ENCODE assay signal across 12 cellular contexts in the genomic region with DNA sequence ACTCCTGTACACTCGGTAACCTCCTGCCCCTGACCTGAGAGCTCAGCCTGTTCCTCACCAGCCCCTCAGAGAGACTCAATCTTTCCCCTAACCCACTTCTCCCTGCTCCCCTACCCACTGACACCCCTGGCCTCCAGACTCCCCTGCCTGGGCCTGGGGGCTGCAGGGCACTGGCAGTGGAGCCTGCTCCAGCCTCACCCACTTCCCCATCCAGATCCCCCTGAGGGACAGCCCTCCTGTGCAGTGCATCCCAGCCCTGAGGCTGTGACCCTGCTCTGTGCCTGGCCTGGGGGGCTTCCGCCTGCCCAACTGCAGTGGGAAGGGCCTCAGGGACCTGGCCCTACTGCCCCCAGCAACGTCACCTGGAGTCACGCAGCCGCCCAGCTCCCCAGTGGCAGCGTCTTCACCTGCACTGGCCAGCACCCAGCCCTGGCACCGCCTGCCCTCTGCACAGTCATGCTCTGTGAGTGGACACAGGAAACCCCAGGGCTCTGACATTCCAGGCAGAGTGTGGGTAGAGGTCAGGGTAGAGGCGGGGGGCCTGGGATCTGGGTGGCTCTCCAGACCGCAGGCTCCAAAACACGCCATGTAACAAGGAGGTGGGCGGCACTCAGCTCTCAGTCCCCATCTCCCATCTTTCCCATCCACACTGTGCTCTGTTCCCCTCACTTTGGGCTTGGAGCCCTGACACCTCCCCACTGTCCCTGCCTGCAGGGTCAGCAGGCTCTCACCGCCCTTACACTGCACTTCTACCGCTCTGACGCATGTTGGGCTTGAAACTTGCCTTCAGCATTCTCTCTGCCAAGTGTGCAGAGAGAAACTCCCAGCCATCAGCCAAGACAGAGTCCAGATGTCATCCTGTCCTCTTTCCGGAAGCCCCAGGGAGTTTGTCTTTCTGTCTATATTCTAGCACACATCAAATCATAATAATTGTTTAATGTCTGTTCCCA. TPM values are rescaled to one million over a fixed set of nuclear protein-coding genes. Genes with fewer than 3 reads are reported as not detected.
A peak's percentile ranks its signal among the peaks of the same experiment; 100 is the strongest.
DNase-seq lines count a peak whose midpoint lies in the region; ATAC-seq, FAIRE-seq and TF ChIP-seq lines count a peak whose summit lies in the region.
"Had no signal": no experiment of that assay in that cellular context is flagged by ENCODE, and none has a peak within 500 bp of the region (broad histone marks: within the 10 kb centered on the region; RNA-seq: fewer than 3 reads in every experiment).

No MANE protein-coding gene starts in this region.

- SMC1A ChIA-PET in GM12878 (lab: Charles Lee; ENCODE audit: uncharacterized antibody, unreplicated experiment): no interaction called here

- RAD21 ChIA-PET in GM12878 (lab: Charles Lee; ENCODE audit: unreplicated experiment): no interaction called here

- no peaks in the 10 kb centered on the region for H3K36me3 Mint-ChIP-seq in CD4-positive, alpha-beta memory T cell
- H3K36me3 Mint-ChIP-seq: natural killer cell treated with Interleukin-12 subunit alpha and Interleukin-12 subunit beta and Interleukin-15 and Interleukin-18, amount 100 ng/mL, for 72 hours had no signal

- no peaks in the 10 kb centered on the region for H3K9me3 ChIP-seq in GM12878 (replicated peaks; ENCODE audit: control insufficient read depth, insufficient read depth, low read length)
- no peaks in the 10 kb centered on the region for H3K9me3 ChIP-seq in right cardiac atrium (ENCODE audit: control insufficient read depth, low read length)
- no peaks in the 10 kb centered on the region for H3K9me3 ChIP-seq in psoas muscle
- no peaks in the 10 kb centered on the region for H3K9me3 ChIP-seq in CD4-positive, alpha-beta memory T cell (ENCODE audit: control insufficient read depth in 1 of 2, low read length in 2 of 2)

- POLR2A ChIA-PET in GM12878 (lab: Charles Lee): no interaction called here
- POLR2A ChIA-PET in CD4-positive, alpha-beta memory T cell (lab: Charles Lee; ENCODE audit: partially characterized antibody): no interaction called here

- no peaks in the 10 kb centered on the region for H3K79me2 ChIP-seq in GM12878 (ENCODE audit: control insufficient read depth, insufficient read depth, low read length)

- no peaks in the 10 kb centered on the region for H3K9me3 Mint-ChIP-seq in CD4-positive, alpha-beta memory T cell
- H3K9me3 Mint-ChIP-seq: natural killer cell treated with Interleukin-12 subunit alpha and Interleukin-12 subunit beta and Interleukin-15 and Interleukin-18, amount 100 ng/mL, for 72 hours had no signal

- H2AFZ ChIP-seq in GM12878 (ENCODE audit: control insufficient read depth, low read depth, low read length): no peak overlapping the region

- CTCF ChIA-PET in GM12878 (lab: Yijun Ruan, JAX): no interaction called here
- CTCF ChIA-PET in CD4-positive, alpha-beta memory T cell (lab: Charles Lee; ENCODE audit: partially characterized antibody): no interaction called here

- no peaks in the 10 kb centered on the region for H4K20me1 ChIP-seq in GM12878 (ENCODE audit: control insufficient read depth, insufficient read depth)

- no TSS peak for BruUV-seq in GM12878 (replicated peaks; lab: Mats Ljungman, UMichigan)

- no peak for TF ChIP-seq EP300 in GM12878 (IDR thresholded peaks at IDR 0.05; ENCODE audit: borderline replicate concordance in 1 of 2, control insufficient read depth in 1 of 2, low read depth in 2 of 2, low read length in 2 of 2)

- H3K4me3 ChIP-seq in GM12878 (no peak overlapping the region), right cardiac atrium (ENCODE audit: low read length) (no peak overlapping the region), psoas muscle (no peak overlapping the region)
- H3K4me3 ChIP-seq in CD4-positive, alpha-beta memory T cell (ENCODE audit: low read length in 2 of 2): no peak overlapping the region

- intact Hi-C loops in GM12878 (cut with micrococcal nuclease; ENCODE audit: unreplicated experiment): no loop called here
- intact Hi-C loops in right cardiac atrium (cut with DNase I): no loop called here
- intact Hi-C loops in psoas muscle (cut with DNase I): no loop called here
- intact Hi-C loops in CD4-positive, alpha-beta memory T cell (cut with micrococcal nuclease): no loop called here

- no peak overlapping the region for H3K4me3 Mint-ChIP-seq in CD4-positive, alpha-beta memory T cell
- H3K4me3 Mint-ChIP-seq: natural killer cell treated with Interleukin-12 subunit alpha and Interleukin-12 subunit beta and Interleukin-15 and Interleukin-18, amount 100 ng/mL, for 72 hours had no signal

- H3K27me3 ChIP-seq in GM12878 (replicated peaks in 1 of 2; ENCODE audit: control insufficient read depth in 2 of 2, insufficient read depth in 2 of 2, low read length in 1 of 2) (no peaks in the 10 kb centered on the region), right cardiac atrium (ENCODE audit: control insufficient read depth, insufficient read depth) (no peaks in the 10 kb centered on the region), psoas muscle (ENCODE audit: insufficient read depth in 3 of 3, low read length in 2 of 3) (no peaks in the 10 kb centered on the region)
- H3K27me3 ChIP-seq in CD4-positive, alpha-beta memory T cell (ENCODE audit: insufficient read depth, low read length): no peaks in the 10 kb centered on the region

- no peak for FAIRE-seq in GM12878 (lab: Jason Lieb, UNC)

- no peak for TF ChIP-seq CTCF in GM12878 (IDR thresholded peaks at IDR 0.05 in 2 of 3, conservative IDR thresholded peaks at IDR 0.05 in 1 of 3; ENCODE audit: control insufficient read depth in 2 of 3, extremely low read depth in 1 of 3, insufficient read depth in 1 of 3, low read depth in 3 of 3, low read length in 3 of 3)
- no peak for TF ChIP-seq CTCF in psoas muscle (IDR thresholded peaks at IDR 0.05)

- no peak for TF ChIP-seq POLR2A in GM12878 (IDR thresholded peaks at IDR 0.05; ENCODE audit: low read depth, low read length)

- in situ Hi-C loops in GM12878 (cut with MboI): no loop called here

- ATAC-seq in GM12878 (peak; percentile 27; the same call in 2 of the 3 replicates), right cardiac atrium (peak; percentile 91 to 92), psoas muscle (peak; percentile 33 to 62 (median 42)), HG02763 (IDR thresholded peaks at IDR 0.05; ENCODE audit: unreplicated experiment) (no peak)

- H3K27me3 Mint-ChIP-seq in CD4-positive, alpha-beta memory T cell: peaks cover 2 to 3% of the 10 kb centered on the region in 2 donors

- H3K36me3 ChIP-seq in GM12878 (ENCODE audit: control insufficient read depth in 2 of 2, insufficient read depth in 2 of 2, low read length in 1 of 2) (no peaks in the 10 kb centered on the region), psoas muscle (ENCODE audit: insufficient read depth in 1 of 2, low read depth in 1 of 2) (no peaks in the 10 kb centered on the region)
- H3K36me3 ChIP-seq in CD4-positive, alpha-beta memory T cell (ENCODE audit: insufficient read depth, low read length): no peaks in the 10 kb centered on the region

- no peak overlapping the region for H3K9ac ChIP-seq in GM12878 (ENCODE audit: control insufficient read depth, insufficient read depth, low read length)

- H3K4me1 ChIP-seq in GM12878 (ENCODE audit: control insufficient read depth, insufficient read depth, low read length) (no peaks in the 10 kb centered on the region), right cardiac atrium (ENCODE audit: control insufficient read depth, insufficient read depth, low read length) (peaks cover 6% of the 10 kb centered on the region), psoas muscle (no peaks in the 10 kb centered on the region)
- H3K4me1 ChIP-seq in CD4-positive, alpha-beta memory T cell (ENCODE audit: insufficient read depth, low read length): no peaks in the 10 kb centered on the region

- DNase-seq in EH (ENCODE audit: low read depth) (peak; percentile 3), GM12878 (ENCODE audit: low read depth, low spot score) (no peak), right cardiac atrium (peak; percentile 81 to 91 (median 90)), psoas muscle (peak; percentile 41 to 64), GOT3 (lab: John Stamatoyannopoulos, UW) (no peak)
- no peak for DNase-seq in CD4-positive, alpha-beta memory T cell
- DNase-seq in effector CD4-positive, alpha-beta T cell: no peak
- DNase-seq: effector memory CD4-positive, alpha-beta T cell; NCI-H1436; stimulated activated CD4-positive, alpha-beta T cell treated with anti-CD3 and anti-CD28 coated beads, Interleukin-2, amount 100 ng/mL, for 48 hours had no signal

- WGBS in GM12878 (ENCODE audit: insufficient coverage, insufficient replicate concordance, low lambda C conversion rate, missing lambda C conversion rate): 22% methylated on average over 15 of the region's 15 CpGs
- WGBS in right cardiac atrium: 58% methylated on average over 15 of the region's 15 CpGs
- WGBS in psoas muscle, 3 donors: 52 to 60% (median 57%) methylated on average over 11 to 15 of the region's 15 CpGs

- H3K27ac Mint-ChIP-seq in CD4-positive, alpha-beta memory T cell: no peak overlapping the region
- H3K27ac Mint-ChIP-seq: natural killer cell treated with Interleukin-12 subunit alpha and Interleukin-12 subunit beta and Interleukin-15 and Interleukin-18, amount 100 ng/mL, for 72 hours had no signal

- H3K4me1 Mint-ChIP-seq in CD4-positive, alpha-beta memory T cell: no peaks in the 10 kb centered on the region

- TF ChIP-seq RAD21 in GM12878 (IDR thresholded peaks at IDR 0.05; ENCODE audit: insufficient read depth, low read depth, low read length): no peak

- no peak overlapping the region for H3K4me2 ChIP-seq in GM12878 (ENCODE audit: control insufficient read depth, insufficient read depth)

- H3K27ac ChIP-seq in GM12878 (ENCODE audit: control insufficient read depth, insufficient read depth) (no peak overlapping the region), right cardiac atrium (ENCODE audit: low read length) (no peak overlapping the region), psoas muscle (no peak overlapping the region)
- no peak overlapping the region for H3K27ac ChIP-seq in CD4-positive, alpha-beta memory T cell (ENCODE audit: low read depth, low read length)

RNA-seq across cellular contexts. Expression of a gene that starts 5.1 kb away (rescaled TPM):
- total RNA-seq in GM12878 (2013; cell fraction: nucleolus; rRNA removed): not detected in 2 replicates
- total RNA-seq in GM12878 (2014; rRNA removed) (not detected in 2 replicates), GM12878 (2014; rRNA removed; fragmentation: Illumina TruSeq; extraction: Trizol) (not detected in 2 replicates), GM12878 (2021) (not detected in 2 replicates), right cardiac atrium (under 1 TPM in 1 of 4 donors, not detected in 3; 0.50 TPM), psoas muscle (not detected)
- not detected for polyA plus RNA-seq in GM12878 (2011; ENCODE audit: low read depth)
- polyA plus RNA-seq in GM12878 (2011; rRNA removed) (not detected in 2 replicates), GM12878 (2014; fragmentation: Illumina TruSeq; extraction: Trizol) (not detected in 2 replicates), GM12878 (2014; fragmentation: Nextera tagmentation; extraction: Ambion mirVana) (under 1 TPM in 1 of 2 experiments, not detected in 1; 0.02 TPM), GM12878 (2014; rRNA removed) (not detected in 2 replicates), GM12878 (2016; fragmentation: Nextera tagmentation; extraction: Ambion mirVana) (not detected), right cardiac atrium (0.29 TPM), psoas muscle (under 1 TPM in 1 of 3 donors, not detected in 2; 0.21 TPM)
- polyA plus RNA-seq in GM12878 (2011; cell fraction: cytosol; rRNA removed): not detected in 2 replicates
- not detected in 2 replicates for polyA plus RNA-seq in GM12878 (2011; cell fraction: nucleus; rRNA removed)
- not detected in 2 replicates for polyA plus RNA-seq in GM12878 (2012)
- polyA minus RNA-seq in GM12878 (2011; rRNA and poly(A)+ RNA removed): not detected in 2 replicates
- not detected in 2 replicates for polyA minus RNA-seq in GM12878 (2011; cell fraction: cytosol; rRNA and poly(A)+ RNA removed)
- not detected in 2 replicates for polyA minus RNA-seq in GM12878 (2011; cell fraction: nucleus; rRNA and poly(A)+ RNA removed)
- total RNA-seq in CD4-positive, alpha-beta memory T cell: not detected
- not detected for polyA plus RNA-seq in CD4-positive, alpha-beta memory T cell
- total RNA-seq: natural killer cell treated with Interleukin-12 subunit alpha and Interleukin-12 subunit beta and Interleukin-15 and Interleukin-18, amount 100 ng/mL, for 72 hours had no signal

RNA-seq across cellular contexts. Expression of a gene that starts 46.7 kb away (rescaled TPM):
- total RNA-seq in GM12878 (2013; cell fraction: nucleolus; rRNA removed): not detected in 2 replicates
- total RNA-seq in GM12878 (2014; rRNA removed): not detected in 2 replicates
- not detected in 2 replicates for total RNA-seq in GM12878 (2014; rRNA removed; fragmentation: Illumina TruSeq; extraction: Trizol)
- total RNA-seq in GM12878 (2021): not detected in 2 replicates
- polyA plus RNA-seq in GM12878 (2011; ENCODE audit: low read depth): not detected
- 0.05 TPM in 1 of 2 replicates, not detected in the other for polyA plus RNA-seq in GM12878 (2011; rRNA removed)
- polyA plus RNA-seq in GM12878 (2011; cell fraction: cytosol; rRNA removed): 0.01 TPM in 1 of 2 replicates, not detected in the other
- 0.03 and 0.04 TPM in 2 replicates for polyA plus RNA-seq in GM12878 (2011; cell fraction: nucleus; rRNA removed)
- not detected in 2 replicates for polyA plus RNA-seq in GM12878 (2012)
- polyA plus RNA-seq in GM12878 (2014; fragmentation: Illumina TruSeq; extraction: Trizol): 0.13 TPM in 1 of 2 replicates, not detected in the other
- polyA plus RNA-seq in GM12878 (2014; fragmentation: Nextera tagmentation; extraction: Ambion mirVana): not detected
- polyA plus RNA-seq in GM12878 (2014; rRNA removed): not detected in 2 replicates
- not detected for polyA plus RNA-seq in GM12878 (2016; fragmentation: Nextera tagmentation; extraction: Ambion mirVana)
- not detected in 2 replicates for polyA minus RNA-seq in GM12878 (2011; rRNA and poly(A)+ RNA removed)
- polyA minus RNA-seq in GM12878 (2011; cell fraction: cytosol; rRNA and poly(A)+ RNA removed): not detected in 2 replicates
- not detected in 2 replicates for polyA minus RNA-seq in GM12878 (2011; cell fraction: nucleus; rRNA and poly(A)+ RNA removed)
- total RNA-seq in right cardiac atrium: not detected
- 0.05 TPM for polyA plus RNA-seq in right cardiac atrium
- not detected for total RNA-seq in psoas muscle
- polyA plus RNA-seq in psoas muscle: under 1 TPM in 1 of 3 donors, not detected in 2; 0.01 TPM
- total RNA-seq in CD4-positive, alpha-beta memory T cell: not detected
- not detected for polyA plus RNA-seq in CD4-positive, alpha-beta memory T cell
- total RNA-seq: natural killer cell treated with Interleukin-12 subunit alpha and Interleukin-12 subunit beta and Interleukin-15 and Interleukin-18, amount 100 ng/mL, for 72 hours had no signal

RNA-seq across cellular contexts. Expression of a gene that starts 48.0 kb away (rescaled TPM):
- 7.4 and 9.0 TPM in 2 replicates for total RNA-seq in GM12878 (2013; cell fraction: nucleolus; rRNA removed)
- total RNA-seq in GM12878 (2014; rRNA removed) (11.2 and 12.3 TPM in 2 replicates), GM12878 (2014; rRNA removed; fragmentation: Illumina TruSeq; extraction: Trizol) (18.5 and 22.4 TPM in 2 replicates), GM12878 (2021) (11.9 and 12.1 TPM in 2 replicates), right cardiac atrium (1 to 10 TPM; 6.1 to 9.5 (median 9.2) TPM), psoas muscle (10 to 100 TPM in 3 of 4 donors, 1 to 10 TPM in 1; 9.0 to 17.5 (median 16.5) TPM)
- 7.5 TPM for polyA plus RNA-seq in GM12878 (2011; ENCODE audit: low read depth)
- polyA plus RNA-seq in GM12878 (2011; rRNA removed) (10.9 and 15.9 TPM in 2 replicates), GM12878 (2014; fragmentation: Illumina TruSeq; extraction: Trizol) (21.2 and 24.7 TPM in 2 replicates), GM12878 (2014; fragmentation: Nextera tagmentation; extraction: Ambion mirVana) (10 to 100 TPM; 19.2 to 20.3 TPM), GM12878 (2014; rRNA removed) (9.6 and 11.3 TPM in 2 replicates), GM12878 (2016; fragmentation: Nextera tagmentation; extraction: Ambion mirVana) (10 to 100 TPM; 13.3 to 15.2 TPM), right cardiac atrium (5.7 TPM), psoas muscle (10 to 100 TPM; 15.0 to 17.5 (median 16.1) TPM)
- polyA plus RNA-seq in GM12878 (2011; cell fraction: cytosol; rRNA removed): 6.6 and 9.2 TPM in 2 replicates
- 5.6 and 6.2 TPM in 2 replicates for polyA plus RNA-seq in GM12878 (2011; cell fraction: nucleus; rRNA removed)
- polyA plus RNA-seq in GM12878 (2012): 10.6 and 14.8 TPM in 2 replicates
- 9.3 and 14.3 TPM in 2 replicates for polyA minus RNA-seq in GM12878 (2011; rRNA and poly(A)+ RNA removed)
- 2.7 and 3.5 TPM in 2 replicates for polyA minus RNA-seq in GM12878 (2011; cell fraction: cytosol; rRNA and poly(A)+ RNA removed)
- 3.3 and 5.1 TPM in 2 replicates for polyA minus RNA-seq in GM12878 (2011; cell fraction: nucleus; rRNA and poly(A)+ RNA removed)
- total RNA-seq in CD4-positive, alpha-beta memory T cell: 10 to 100 TPM; 12.4 to 12.6 TPM
- polyA plus RNA-seq in CD4-positive, alpha-beta memory T cell: 10 to 100 TPM in 1 of 2 donors, 1 to 10 TPM in 1; 5.3 to 11.9 TPM

Comparison
In these comparisons a context has a peak if more than half of its experiments do, and no peak if none do; other contexts are left out.
1. DNase-seq: peak in EH (single experiment), right cardiac atrium (3 of 3) and psoas muscle (2 of 2); none in GM12878 (single experiment), GOT3 (single experiment), CD4-positive, alpha-beta memory T cell (0 of 5) and effector CD4-positive, alpha-beta T cell (single experiment).